ENCODE assay signal across 2 cellular contexts in the genomic region with DNA sequence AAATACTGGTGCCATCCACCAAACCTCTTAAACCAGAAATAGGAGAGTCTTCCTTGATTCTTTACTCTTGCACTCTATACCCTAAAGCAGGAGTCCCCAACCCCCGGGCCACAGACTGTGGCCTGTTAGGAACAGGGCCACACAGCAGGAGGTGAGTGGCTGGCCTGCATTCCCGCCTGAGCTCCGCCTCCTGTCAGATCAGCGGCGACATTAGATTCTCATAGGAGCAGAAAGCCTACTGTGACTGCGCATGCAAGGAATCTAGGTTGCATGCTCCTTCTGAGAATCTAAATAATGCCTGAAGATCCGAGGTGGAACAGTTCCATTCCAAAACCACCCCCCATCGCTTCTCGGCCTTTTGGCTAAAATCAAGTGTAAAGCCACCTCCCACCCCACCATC.
TF ChIP-seq lines count a peak whose summit lies in the region.

No MANE protein-coding gene starts in this region.

TF ChIP-seq in HEK293, 187 proteins besides CTCF, POLR2A, EP300 and RAD21:
- TF ChIP-seq ZIC2 (tag by site-specific recombination; IDR thresholded peaks at IDR 0.05) (0 out of 2 replicates have a peak, but pooled peaks have one; percentile 27), ZXDB (tag by site-specific recombination; IDR thresholded peaks at IDR 0.05) (no peak)

TF ChIP-seq in HepG2, 621 proteins besides CTCF, POLR2A, EP300 and RAD21:
- TF ChIP-seq ZBTB33 (CRISPR knock-in tag; IDR thresholded peaks at IDR 0.05), result peak; percentile 55
- peak; percentile 85 for TF ChIP-seq ZKSCAN5 (CRISPR knock-in tag; IDR thresholded peaks at IDR 0.05)
- 0 out of 2 replicates have a peak, but pooled peaks have one; percentile 31 for TF ChIP-seq ARNT2 (CRISPR knock-in tag; IDR thresholded peaks at IDR 0.05; ENCODE audit: low read depth)
- no peak for TF ChIP-seq MTA3 (CRISPR knock-in tag; IDR thresholded peaks at IDR 0.05)
- no peak for TF ChIP-seq MATR3 (CRISPR knock-in tag; IDR thresholded peaks at IDR 0.05)
- TF ChIP-seq SP5 (CRISPR knock-in tag; IDR thresholded peaks at IDR 0.05; ENCODE audit: borderline replicate concordance, low read depth), result peak; percentile 79
- peak; percentile 49; the same call in 1 of the 2 replicates for TF ChIP-seq THAP7 (CRISPR knock-in tag; IDR thresholded peaks at IDR 0.05)
- no peak for TF ChIP-seq JUN (CRISPR knock-in tag; IDR thresholded peaks at IDR 0.05)
- TF ChIP-seq TEAD3 (CRISPR knock-in tag; optimal IDR thresholded peaks at IDR 0.05; ENCODE audit: borderline replicate concordance), result peak; percentile 50
- TF ChIP-seq ZSCAN12 (CRISPR knock-in tag; IDR thresholded peaks at IDR 0.05), result no peak
- TF ChIP-seq GATAD2A (CRISPR knock-in tag; IDR thresholded peaks at IDR 0.05), result no peak
- 0 out of 2 replicates have a peak, but pooled peaks have one; percentile 9 for TF ChIP-seq ZNF331 (CRISPR knock-in tag; IDR thresholded peaks at IDR 0.05)
- TF ChIP-seq ZNF687 (CRISPR knock-in tag; IDR thresholded peaks at IDR 0.05), result peak; percentile 66
- TF ChIP-seq NFYB (CRISPR knock-in tag; IDR thresholded peaks at IDR 0.05), result 0 out of 2 replicates have a peak, but pooled peaks have one; percentile 17
- TF ChIP-seq ZFX (CRISPR knock-in tag; IDR thresholded peaks at IDR 0.05; ENCODE audit: low read depth), result peak; percentile 48
- 0 out of 2 replicates have a peak, but pooled peaks have one; percentile 20 for TF ChIP-seq ZMYM4 (CRISPR knock-in tag; IDR thresholded peaks at IDR 0.05)
- TF ChIP-seq ZNF768 (CRISPR knock-in tag; IDR thresholded peaks at IDR 0.05), result peak; percentile 38; the same call in 1 of the 2 replicates
- no peak for TF ChIP-seq MED8 (CRISPR knock-in tag; IDR thresholded peaks at IDR 0.05; ENCODE audit: insufficient replicate concordance)
